Comparison of ENCODE assay signal across 31 cellular contexts in the genomic region with DNA sequence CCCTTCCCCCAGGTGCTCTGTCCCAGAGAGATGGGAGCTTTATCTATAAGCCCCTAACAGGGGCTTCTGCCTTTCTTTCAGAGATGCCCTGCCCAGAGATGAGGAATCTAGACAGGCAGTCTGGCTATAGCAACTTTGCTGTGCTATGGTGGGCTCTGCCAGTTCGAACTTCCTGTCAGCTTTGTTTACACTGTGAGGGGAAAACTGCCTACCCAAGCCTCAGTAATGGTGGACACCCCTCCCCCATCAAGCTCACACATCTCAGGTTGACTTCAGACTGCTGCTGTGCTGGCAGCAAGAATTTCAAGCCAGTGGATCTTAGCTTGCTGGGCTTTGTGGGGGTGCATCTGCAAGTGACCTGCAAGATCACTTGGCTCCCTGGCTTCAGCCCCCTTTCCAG.
"Had no signal": no experiment of that assay in that cellular context is flagged by ENCODE, and none has a peak within 500 bp of the region (broad histone marks: within the 10 kb centered on the region; RNA-seq: fewer than 3 reads in every experiment).

No MANE protein-coding gene starts in this region.

- H3K4me1 ChIP-seq: body of pancreas, breast epithelium had no signal

- H3K36me3 ChIP-seq: adrenal gland, brain microvascular endothelial cell, breast epithelium had no signal

- DNase-seq: activated B cell treated with CpG ODN at 0.5 μM for 24 hours; activated CD4-positive, alpha-beta memory T cell treated with anti-CD3 and anti-CD28 coated beads for 36 hours; activated CD4-positive, alpha-beta T cell treated with anti-CD3 and anti-CD28 coated beads for 4 hours; activated CD4-positive, alpha-beta T cell treated with anti-CD3 and anti-CD28 coated beads, Interleukin-2, amount 10 ng/mL, durations not matched to agents 24 days and 14 days; activated CD4-positive, alpha-beta T cell treated with anti-CD3 and anti-CD28 coated beads, Interleukin-2, amount 50 U/mL, for 1 hour; activated CD4-positive, alpha-beta T cell treated with anti-CD3 and anti-CD28 coated beads, Interleukin-2, amount 50 U/mL, for 4 hours; activated CD4-positive, CD25-positive, alpha-beta regulatory T cell treated with anti-CD3 and anti-CD28 coated beads, Interleukin-2, amount 50 U/mL, for 72 hours; activated CD8-positive, alpha-beta memory T cell treated with anti-CD3 and anti-CD28 coated beads, Interleukin-2, amount 50 U/mL, for 4 hours; activated CD8-positive, alpha-beta T cell treated with anti-CD3 and anti-CD28 coated beads for 36 hours; activated effector memory CD4-positive, alpha-beta T cell treated with anti-CD3 and anti-CD28 coated beads, Interleukin-2, amount 50 U/mL, for 16 hours; activated gamma-delta T cell treated with Interleukin-2 at 50 U/mL for 16 hours; activated naive CD4-positive, alpha-beta T cell; activated naive CD4-positive, alpha-beta T cell treated with anti-CD3 and anti-CD28 coated beads for 36 hours; activated naive CD4-positive, alpha-beta T cell treated with anti-CD3 and anti-CD28 coated beads, Interleukin-2, amount 50 U/mL, for 16 hours; activated naive CD8-positive, alpha-beta T cell treated with anti-CD3 and anti-CD28 coated beads for 36 hours; activated T-cell treated with anti-CD3 and anti-CD28 coated beads for 4 hours; activated T-cell treated with anti-CD3 and anti-CD28 coated beads, Interleukin-2, amount 50 U/mL, for 1 hour; activated T-cell treated with anti-CD3 and anti-CD28 coated beads, Interleukin-2, amount 50 U/mL, for 4 hours; activated T-cell treated with anti-CD3 and anti-CD28 coated beads, Interleukin-2, amount 50 U/mL, for 72 hours; adrenal gland; amniotic stem cell; aorta; body of pancreas; brain microvascular endothelial cell; central memory CD4-positive, alpha-beta T cell; T-helper 2 cell; T-helper 9 cell had no signal

- H3K9me3 ChIP-seq: adrenal gland, body of pancreas had no signal

- H3K4me3 ChIP-seq: adrenal gland, body of pancreas, breast epithelium had no signal

- H3K27me3 ChIP-seq: adrenal gland, body of pancreas, brain microvascular endothelial cell, breast epithelium had no signal

- ATAC-seq: activated CD8-positive, alpha-beta T cell treated with anti-CD3 and anti-CD28 coated beads for 36 hours; activated naive CD4-positive, alpha-beta T cell treated with anti-CD3 and anti-CD28 coated beads, Interleukin-2, amount 50 U/mL, for 72 hours; activated T-cell treated with anti-CD3 and anti-CD28 coated beads, Interleukin-2, amount 50 U/mL, for 4 hours; activated T-cell treated with anti-CD3 and anti-CD28 coated beads, Interleukin-2, amount 50 U/mL, for 72 hours; activated T-helper 17 cell treated with anti-CD3 and anti-CD28 coated beads, Interleukin-2, amount 50 U/mL, for 72 hours; body of pancreas had no signal

- H3K27ac ChIP-seq: adrenal gland, body of pancreas, brain microvascular endothelial cell, breast epithelium, VCaP had no signal
